In genomic region chr16:28608867-28609596, GRCh38 we compare ENCODE assay signal across 9 cellular contexts. TPM values are rescaled to one million over a fixed set of nuclear protein-coding genes. Genes with fewer than 3 reads are reported as not detected.
A peak's percentile ranks its signal among the peaks of the same experiment; 100 is the strongest.
DNase-seq lines count a peak whose midpoint lies in the region; ATAC-seq, FAIRE-seq and TF ChIP-seq lines count a peak whose summit lies in the region.
"Not testable (repeated sequence)": the region's sequence is repeated elsewhere in the genome, so short reads cannot be mapped to it uniquely, and the experiment has no call there.
"Had no signal": no experiment of that assay in that cellular context is flagged by ENCODE, and none has a peak within 500 bp of the region (broad histone marks: within the 10 kb centered on the region; RNA-seq: fewer than 3 reads in every experiment).

No MANE protein-coding gene starts in this region.

- H3K36me3 ChIP-seq in IMR-90 (ENCODE audit: control insufficient read depth, insufficient read depth, low read length); neural progenitor cell; small intestine (ENCODE audit: control insufficient read depth in 2 of 2, insufficient read depth in 2 of 2, low read length in 2 of 2); aorta (ENCODE audit: control insufficient read depth in 1 of 2, insufficient read depth in 2 of 2, low read length in 1 of 2): not testable (repeated sequence)
- H3K36me3 ChIP-seq in right lobe of liver: peaks cover 0 to 21% (median 11%) of the 10 kb centered on the region in 4 donors

- not testable (repeated sequence) for H2BK120ac ChIP-seq in IMR-90 (ENCODE audit: low read depth, low read length)

- H2BK20ac ChIP-seq in IMR-90 (ENCODE audit: low read depth, low read length): not testable (repeated sequence)

- H3F3A ChIP-seq in neural progenitor cell (ENCODE audit: low read depth): not testable (repeated sequence)

- not testable (repeated sequence) for H3K18ac ChIP-seq in IMR-90 (ENCODE audit: low read depth, low read length)

- not testable (repeated sequence) for H3K9me3 Mint-ChIP-seq in neural progenitor cell

- H3K27me3 ChIP-seq in IMR-90 (ENCODE audit: control insufficient read depth, insufficient read depth, low read length): peaks cover 32% of the 10 kb centered on the region
- H3K27me3 ChIP-seq in right lobe of liver; neural progenitor cell; small intestine (ENCODE audit: control insufficient read depth in 2 of 2, insufficient read depth in 2 of 2, low read length in 2 of 2); aorta (ENCODE audit: control insufficient read depth in 1 of 2, insufficient read depth in 2 of 2, low read length in 1 of 2): not testable (repeated sequence)

- not testable (repeated sequence) for FAIRE-seq in small intestine (lab: Jason Lieb, UNC)

- not testable (repeated sequence) for H4K5ac ChIP-seq in IMR-90 (ENCODE audit: low read depth, low read length)

- peaks cover 10% of the 10 kb centered on the region for H3K4me1 Mint-ChIP-seq in neural progenitor cell

- H4K20me1 ChIP-seq in IMR-90 (ENCODE audit: insufficient read depth, low read length); neural progenitor cell (ENCODE audit: low read depth): not testable (repeated sequence)

- not testable (repeated sequence) for H3K9me3 ChIP-seq in IMR-90 (ENCODE audit: control insufficient read depth, insufficient read depth, low read length); right lobe of liver; neural progenitor cell (ENCODE audit: low read depth); small intestine (ENCODE audit: control insufficient read depth, low read depth); aorta (ENCODE audit: control insufficient read depth, low read length)

- H3K27ac Mint-ChIP-seq in neural progenitor cell: peak overlapping the region; percentile 78

- not testable (repeated sequence) for TF ChIP-seq CTCF in IMR-90 (conservative IDR thresholded peaks at IDR 0.05; ENCODE audit: low read depth, low read length); choroid plexus epithelial cell (conservative IDR thresholded peaks at IDR 0.05; ENCODE audit: low read depth, low read length); right lobe of liver (IDR thresholded peaks at IDR 0.05); neural progenitor cell (IDR thresholded peaks at IDR 0.05)

- not testable (repeated sequence) for TF ChIP-seq POLR2A in IMR-90 (IDR thresholded peaks at IDR 0.05; ENCODE audit: low read depth, low read length); right lobe of liver (IDR thresholded peaks at IDR 0.05)

- POLR2A ChIA-PET in IMR-90 (lab: Charles Lee; ENCODE audit: unreplicated experiment): not testable (repeated sequence)

- H3K36me3 Mint-ChIP-seq in neural progenitor cell: not testable (repeated sequence)

- BruUV-seq in IMR-90 (replicated peaks; lab: Mats Ljungman, UMichigan): not testable (repeated sequence)

- not testable (repeated sequence) for H2AK5ac ChIP-seq in IMR-90 (ENCODE audit: low read depth, low read length)

- in situ Hi-C loops in IMR-90 (cut with MboI; ENCODE audit: low sequenced_read_pairs): loop anchor here (10.0 kb wide), 1 partner anchor 314 kb away; the partner anchor contains the start of gene SBK1

- DNase-seq in IMR-90; neural progenitor cell (ENCODE audit: low spot score); small intestine: not testable (repeated sequence)
- peak; percentile 27 for DNase-seq in activated CD4-positive, CD25-positive, alpha-beta regulatory T cell treated with anti-CD3 and anti-CD28 coated beads, Interleukin-2, amount 50 U/mL, for 72 hours
- DNase-seq in choroid plexus epithelial cell (ENCODE audit: low read depth) (peak; percentile 11), Right ventricle myocardium superior (peak; percentile 64), right lobe of liver (peak in 1 of 3 donors; percentile 60), aorta (peak; percentile 67 to 74)

- not testable (repeated sequence) for H3K4me3 Mint-ChIP-seq in neural progenitor cell

- dilution Hi-C loops in IMR-90 (cut with HindIII; ENCODE audit: low sequenced_read_pairs, unreplicated experiment): not testable (repeated sequence)

- H2AFZ ChIP-seq in IMR-90 (replicated peaks; ENCODE audit: low read length, poor library complexity); neural progenitor cell (replicated peaks): not testable (repeated sequence)

- not testable (repeated sequence) for H3K9me1 ChIP-seq in IMR-90 (ENCODE audit: insufficient read depth, low read length)

- not testable (repeated sequence) for H3K79me1 ChIP-seq in IMR-90 (ENCODE audit: low read depth in 1 of 2, low read length in 2 of 2)

- not testable (repeated sequence) for H3K4me3 ChIP-seq in IMR-90 (ENCODE audit: insufficient read depth, low read depth, low read length); choroid plexus epithelial cell (ENCODE audit: low read depth, low read length); neural progenitor cell; aorta (ENCODE audit: low read length in 2 of 2)
- peak overlapping the region; percentile 48 to 73 (median 62) for H3K4me3 ChIP-seq in right lobe of liver
- peak overlapping the region in 1 of 2 donors; percentile 54 for H3K4me3 ChIP-seq in small intestine (ENCODE audit: low read depth in 1 of 2, low read length in 2 of 2)

- H3K27ac ChIP-seq in IMR-90 (ENCODE audit: insufficient read depth, low read length); neural progenitor cell; aorta (ENCODE audit: low read depth in 1 of 2, low read length in 2 of 2): not testable (repeated sequence)
- H3K27ac ChIP-seq in right lobe of liver: peak overlapping the region; percentile 59 to 83 (median 61)
- H3K27ac ChIP-seq in small intestine (ENCODE audit: low read depth in 1 of 2, low read length in 1 of 2): peak overlapping the region; percentile 86 to 90

- 68% methylated on average over 4 of the region's 11 CpGs; no CpG with 5 or more reads in 1 of the 2 experiments for WGBS in IMR-90 (ENCODE audit: extremely low coverage in 2 of 2, insufficient read length in 1 of 2), 2 experiments
- WGBS in right lobe of liver (ENCODE audit: insufficient coverage, low coverage, low lambda C conversion rate, missing lambda C conversion rate): 23% methylated on average over 11 of the region's 11 CpGs
- 59 to 72% (median 70%) methylated on average over 9 to 10 of the region's 11 CpGs for WGBS in small intestine, 3 donors
- WGBS in aorta, 2 donors: 80 to 82% methylated on average over 11 of the region's 11 CpGs

- not testable (repeated sequence) for H2AK9ac ChIP-seq in IMR-90 (replicated peaks; ENCODE audit: low read depth, low read length, poor library complexity)

- not testable (repeated sequence) for TF ChIP-seq RAD21 in IMR-90 (IDR thresholded peaks at IDR 0.05; ENCODE audit: low read length)

- not testable (repeated sequence) for H3K56ac ChIP-seq in IMR-90 (ENCODE audit: extremely low read depth, insufficient read depth, low read length)

- H3K79me2 ChIP-seq in neural progenitor cell (ENCODE audit: low read depth): not testable (repeated sequence)

- not testable (repeated sequence) for H3K9ac ChIP-seq in IMR-90 (ENCODE audit: low read depth, low read length); neural progenitor cell

- not testable (repeated sequence) for H3K4ac ChIP-seq in IMR-90 (ENCODE audit: low read depth, low read length)

- not testable (repeated sequence) for H3K14ac ChIP-seq in IMR-90 (replicated peaks; ENCODE audit: low read depth, low read length)

- ATAC-seq in IMR-90 (ENCODE audit: low read depth) (peak; percentile 6; the same call in 1 of the 2 replicates), Right ventricle myocardium superior (ENCODE audit: poor library complexity) (peak; percentile 31), right lobe of liver (peak; percentile 4 to 25 (median 9))
- not testable (repeated sequence) for ATAC-seq in aorta (ENCODE audit: low FRiP score)

- not testable (repeated sequence) for H4K8ac ChIP-seq in IMR-90 (ENCODE audit: low read depth in 2 of 2, low read length in 2 of 2)

- CTCF ChIA-PET in IMR-90 (lab: Yijun Ruan, JAX): not testable (repeated sequence)

- intact Hi-C loops in IMR-90 (cut with micrococcal nuclease); Right ventricle myocardium superior (cut with DNase I); right lobe of liver (cut with DNase I); aorta (cut with DNase I): not testable (repeated sequence)

- H2BK15ac ChIP-seq in IMR-90 (ENCODE audit: low read depth, low read length): not testable (repeated sequence)

- not testable (repeated sequence) for H2BK5ac ChIP-seq in IMR-90 (ENCODE audit: low read depth, low read length, poor library complexity, severe bottlenecking)

- not testable (repeated sequence) for H3K27me3 Mint-ChIP-seq in neural progenitor cell (ENCODE audit: insufficient read depth, low read depth)

- not testable (repeated sequence) for H3K4me2 ChIP-seq in IMR-90 (ENCODE audit: low read depth, low read length); neural progenitor cell

- not testable (repeated sequence) for H3K4me1 ChIP-seq in IMR-90 (ENCODE audit: control insufficient read depth, insufficient read depth, low read length); neural progenitor cell; small intestine (ENCODE audit: control insufficient read depth in 2 of 2, insufficient read depth in 1 of 2, low read depth in 1 of 2, low read length in 1 of 2); aorta (ENCODE audit: control insufficient read depth in 1 of 2, insufficient read depth in 2 of 2, low read length in 2 of 2)
- H3K4me1 ChIP-seq in right lobe of liver: peaks cover 0 to 36% (median 7%) of the 10 kb centered on the region in 4 donors

- H3K23ac ChIP-seq in IMR-90 (ENCODE audit: low read depth, low read length): not testable (repeated sequence)

- H4K91ac ChIP-seq in IMR-90 (ENCODE audit: insufficient read depth, low read depth, low read length): not testable (repeated sequence)

RNA-seq across cellular contexts. Expression of gene SULT1A1, which starts 0.8 kb away (rescaled TPM):
- total RNA-seq in IMR-90 (2012; rRNA removed) (1.1 and 1.6 TPM in 2 replicates), Right ventricle myocardium superior (13.1 TPM), right lobe of liver (100 to 1,000 TPM; 132 to 335 (median 207) TPM), neural progenitor cell (ENCODE audit: low replicate concordance) (2.3 and 4.2 TPM in 2 replicates), aorta (10 to 100 TPM in 1 of 2 donors, 1 to 10 TPM in 1; 6.7 to 29.8 TPM)
- polyA plus RNA-seq in IMR-90 (2012; rRNA removed) (1.1 and 1.2 TPM in 2 replicates), small intestine (100 to 1,000 TPM in 2 of 3 donors, 10 to 100 TPM in 1; 69.7 to 710 (median 458) TPM), aorta (10 to 100 TPM in 1 of 2 donors, 1 to 10 TPM in 1; 5.0 to 43.8 TPM)
- polyA plus RNA-seq in IMR-90 (2012; cell fraction: cytosol; rRNA removed): 1.4 and 1.7 TPM in 2 replicates
- 0.87 and 1.3 TPM in 2 replicates for polyA plus RNA-seq in IMR-90 (2012; cell fraction: nucleus; rRNA removed; ENCODE audit: low replicate concordance)

RNA-seq across cellular contexts. Expression of gene SULT1A2, which starts 12.2 kb away (rescaled TPM):
- total RNA-seq in IMR-90 (2012; rRNA removed): not detected in 2 replicates
- 0.09 TPM in 1 of 2 replicates, not detected in the other for polyA plus RNA-seq in IMR-90 (2012; rRNA removed)
- polyA plus RNA-seq in IMR-90 (2012; cell fraction: cytosol; rRNA removed): 0.04 TPM in 1 of 2 replicates, not detected in the other
- 0.06 and 0.13 TPM in 2 replicates for polyA plus RNA-seq in IMR-90 (2012; cell fraction: nucleus; rRNA removed; ENCODE audit: low replicate concordance)
- total RNA-seq in Right ventricle myocardium superior: 1.0 TPM
- total RNA-seq in right lobe of liver: 10 to 100 TPM; 10.1 to 48.3 (median 18.0) TPM
- total RNA-seq in neural progenitor cell (ENCODE audit: low replicate concordance): 0.12 TPM in 1 of 2 replicates, not detected in the other
- polyA plus RNA-seq in small intestine: 100 to 1,000 TPM in 2 of 3 donors, 10 to 100 TPM in 1; 18.6 to 321 (median 228) TPM
- 1 to 10 TPM in 1 of 2 donors, under 1 TPM in 1; 0.81 to 1.8 TPM for total RNA-seq in aorta
- 1 to 10 TPM in 1 of 2 donors, not detected in 1; 9.8 TPM for polyA plus RNA-seq in aorta

RNA-seq across cellular contexts. Expression of gene NPIPB8, which starts 28.8 kb away (rescaled TPM):
- total RNA-seq in IMR-90 (2012; rRNA removed): not detected in 2 replicates
- not detected in 2 replicates for polyA plus RNA-seq in IMR-90 (2012; rRNA removed)
- not detected in 2 replicates for polyA plus RNA-seq in IMR-90 (2012; cell fraction: cytosol; rRNA removed)
- polyA plus RNA-seq in IMR-90 (2012; cell fraction: nucleus; rRNA removed; ENCODE audit: low replicate concordance): 0.26 TPM in 1 of 2 replicates, not detected in the other
- total RNA-seq in Right ventricle myocardium superior: not detected
- total RNA-seq in right lobe of liver: 1 to 10 TPM in 1 of 6 experiments, under 1 TPM in 2, not detected in 3; 0.89 to 2.1 (median 0.93) TPM
- not detected in 2 replicates for total RNA-seq in neural progenitor cell (ENCODE audit: low replicate concordance)
- under 1 TPM in 1 of 3 donors, not detected in 2; 0.03 TPM for polyA plus RNA-seq in small intestine
- 1 to 10 TPM; 2.6 to 8.6 TPM for total RNA-seq in aorta
- not detected for polyA plus RNA-seq in aorta
- polyA plus RNA-seq: ovary had no signal

RNA-seq across cellular contexts. Expression of gene SGF29, which starts 55.3 kb away (rescaled TPM):
- total RNA-seq in IMR-90 (2012; rRNA removed) (7.2 and 7.7 TPM in 2 replicates), Right ventricle myocardium superior (13.2 TPM), right lobe of liver (10 to 100 TPM; 14.5 to 17.9 (median 15.4) TPM), neural progenitor cell (ENCODE audit: low replicate concordance) (5.3 and 16.4 TPM in 2 replicates), aorta (10 to 100 TPM; 19.7 to 20.7 TPM)
- polyA plus RNA-seq in IMR-90 (2012; rRNA removed) (4.3 and 4.7 TPM in 2 replicates), small intestine (10 to 100 TPM; 18.1 to 46.3 (median 42.2) TPM), aorta (10 to 100 TPM; 17.4 to 41.6 TPM)
- polyA plus RNA-seq in IMR-90 (2012; cell fraction: cytosol; rRNA removed): 3.4 and 3.7 TPM in 2 replicates
- 10.0 and 12.4 TPM in 2 replicates for polyA plus RNA-seq in IMR-90 (2012; cell fraction: nucleus; rRNA removed; ENCODE audit: low replicate concordance)
